Comparison of ENCODE assay signal across 8 cellular contexts in the genomic region with DNA sequence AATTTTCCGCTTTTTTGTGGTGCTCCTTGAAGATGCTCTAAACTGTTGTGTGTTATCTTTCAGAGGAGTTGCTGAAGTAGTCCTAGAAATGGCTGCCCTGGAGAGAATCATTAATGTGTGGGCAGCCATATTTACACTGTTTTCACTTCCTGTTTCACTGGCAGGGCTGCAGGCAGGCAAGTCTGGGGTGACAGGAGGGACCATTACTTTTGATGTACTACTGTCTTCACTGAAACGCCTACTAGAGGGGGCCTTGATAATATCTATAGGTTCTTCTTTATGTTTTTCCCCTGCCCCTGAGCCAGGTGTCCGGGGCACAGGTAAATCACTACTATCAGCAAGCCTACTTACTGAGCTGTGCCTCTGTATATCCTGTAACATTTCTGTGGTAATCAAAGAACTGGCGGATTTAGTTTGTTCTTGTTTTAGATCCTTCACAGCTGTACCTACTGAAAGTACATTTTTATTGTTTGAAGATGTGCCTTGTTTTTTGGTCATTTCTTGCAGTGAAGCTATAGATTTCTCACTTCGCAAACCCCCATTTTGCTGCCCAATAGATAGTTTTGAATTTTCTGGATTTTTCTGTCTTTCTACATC. TPM values are rescaled to one million over a fixed set of nuclear protein-coding genes. Genes with fewer than 3 reads are reported as not detected.
DNase-seq lines count a peak whose midpoint lies in the region; ATAC-seq and TF ChIP-seq lines count a peak whose summit lies in the region.

No MANE protein-coding gene starts in this region.

- H3K36me3 Mint-ChIP-seq in effector memory CD8-positive, alpha-beta T cell (ENCODE audit: insufficient read depth): peaks cover 54% of the 10 kb centered on the region
- H3K36me3 Mint-ChIP-seq in chondrocyte (ENCODE audit: low read depth): peaks cover 14% of the 10 kb centered on the region

- H3K27ac Mint-ChIP-seq in effector memory CD8-positive, alpha-beta T cell: peak overlapping the region; percentile 11 to 82
- H3K27ac Mint-ChIP-seq in chondrocyte (ENCODE audit: unreplicated experiment): no peak overlapping the region

- DNase-seq in effector memory CD8-positive, alpha-beta T cell: no peak
- DNase-seq in head of caudate nucleus: no peak
- DNase-seq in globus pallidus (ENCODE audit: low spot score): no peak
- DNase-seq in AG20443 (ENCODE audit: low spot score): no peak
- no peak for DNase-seq in chondrocyte (ENCODE audit: low spot score)

- no peaks in the 10 kb centered on the region for H3K4me1 Mint-ChIP-seq in effector memory CD8-positive, alpha-beta T cell (ENCODE audit: low read depth in 2 of 2)
- H3K4me1 Mint-ChIP-seq in chondrocyte (ENCODE audit: low read depth): peaks cover 11% of the 10 kb centered on the region

- no peak overlapping the region for H3K4me3 Mint-ChIP-seq in effector memory CD8-positive, alpha-beta T cell
- no peak overlapping the region for H3K4me3 Mint-ChIP-seq in chondrocyte (ENCODE audit: unreplicated experiment)

- no peaks in the 10 kb centered on the region for H3K9me3 Mint-ChIP-seq in effector memory CD8-positive, alpha-beta T cell
- H3K9me3 Mint-ChIP-seq in chondrocyte (ENCODE audit: low read depth): no peaks in the 10 kb centered on the region

- intact Hi-C loops in head of caudate nucleus (cut with DNase I): no loop called here

- H3K27me3 Mint-ChIP-seq in effector memory CD8-positive, alpha-beta T cell: no peaks in the 10 kb centered on the region
- H3K27me3 Mint-ChIP-seq in chondrocyte (ENCODE audit: low read depth): no peaks in the 10 kb centered on the region

- no peak for TF ChIP-seq CTCF in chondrocyte (IDR thresholded peaks at IDR 0.05)

- ATAC-seq in GM18867 (IDR thresholded peaks at IDR 0.05; ENCODE audit: unreplicated experiment) (peak; percentile 94), GM21737 (IDR thresholded peaks at IDR 0.05; ENCODE audit: unreplicated experiment) (peak; percentile 98), HG03571 (IDR thresholded peaks at IDR 0.05; ENCODE audit: unreplicated experiment) (peak; percentile 98)
- ATAC-seq in effector memory CD8-positive, alpha-beta T cell (replicated peaks): peak; percentile 45

RNA-seq across cellular contexts. Expression of gene ACAT1, which starts 39.7 kb away (rescaled TPM):
- 38.7 to 43.1 TPM (median 40.9 TPM) in 3 replicates for total RNA-seq in chondrocyte

Comparison
In these comparisons a context has a peak if more than half of its experiments do, and no peak if none do; other contexts are left out.
1. ATAC-seq: peak in every context shown above with its lines; median percentile 98 in GM21737; 98 in HG03571; 94 in GM18867; 45 in effector memory CD8-positive, alpha-beta T cell.